9 cellular contexts compared by ENCODE assay signal in genomic region chr12:122226366-122227222, GRCh38. TPM values are rescaled to one million over a fixed set of nuclear protein-coding genes. Genes with fewer than 3 reads are reported as not detected.
DNase-seq lines count a peak whose midpoint lies in the region; ATAC-seq and TF ChIP-seq lines count a peak whose summit lies in the region.
"Had no signal": no experiment of that assay in that cellular context is flagged by ENCODE, and none has a peak within 500 bp of the region (broad histone marks: within the 10 kb centered on the region; RNA-seq: fewer than 3 reads in every experiment).

No MANE protein-coding gene starts in this region.

- DNase-seq in NCI-H526 (lab: John Stamatoyannopoulos, UW) (peak; percentile 40 to 63), NCI-H526 treated with DMSO at 0.1 percent for 48 hours (lab: John Stamatoyannopoulos, UW) (no peak), fibroblast of villous mesenchyme (ENCODE audit: low read depth) (no peak), smooth muscle cell (lab: John Stamatoyannopoulos, UW; ENCODE audit: unreplicated experiment) (no peak)
- no peak for DNase-seq in activated CD8-positive, alpha-beta memory T cell treated with anti-CD3 and anti-CD28 coated beads for 24 hours

- H3K27ac ChIP-seq in smooth muscle cell (ENCODE audit: low read depth): no peak overlapping the region

- H3K4me3 ChIP-seq in fibroblast of villous mesenchyme (ENCODE audit: low read depth, low read length): peak overlapping the region; percentile 32
- H3K4me3 ChIP-seq in smooth muscle cell: peak overlapping the region; percentile 25

- H3K9ac ChIP-seq in smooth muscle cell (ENCODE audit: low read depth): no peak overlapping the region

- H3K79me2 ChIP-seq in smooth muscle cell (ENCODE audit: low read depth): peaks cover 37% of the 10 kb centered on the region

- H3K27me3 ChIP-seq in smooth muscle cell (ENCODE audit: low read depth): no peaks in the 10 kb centered on the region

- peak overlapping the region; percentile 83 for H3K4me2 ChIP-seq in smooth muscle cell

- no peak overlapping the region for H2AFZ ChIP-seq in smooth muscle cell (ENCODE audit: low read depth)

- TF ChIP-seq CTCF in fibroblast of villous mesenchyme (IDR thresholded peaks at IDR 0.05; ENCODE audit: insufficient read depth, low read depth, low read length) (no peak), smooth muscle cell (IDR thresholded peaks at IDR 0.05; ENCODE audit: borderline replicate concordance, insufficient read depth, poor library complexity, severe bottlenecking) (no peak)

- no peak for ATAC-seq in HG03025 (IDR thresholded peaks at IDR 0.05; ENCODE audit: low FRiP score, unreplicated experiment)
- ATAC-seq in GM18867 (IDR thresholded peaks at IDR 0.05; ENCODE audit: unreplicated experiment): no peak

- peaks cover 39% of the 10 kb centered on the region for H4K20me1 ChIP-seq in smooth muscle cell (ENCODE audit: low read depth)

- H3K36me3 ChIP-seq in smooth muscle cell (ENCODE audit: low read depth): peaks cover 3% of the 10 kb centered on the region

- peaks cover 7% of the 10 kb centered on the region for H3F3A ChIP-seq in smooth muscle cell (ENCODE audit: low read depth)

- H3K4me1 ChIP-seq in smooth muscle cell (ENCODE audit: low read depth): peaks cover 16% of the 10 kb centered on the region

- WGBS in smooth muscle cell (ENCODE audit: low lambda C conversion rate): 29% methylated on average over 36 of the region's 58 CpGs

- no peaks in the 10 kb centered on the region for H3K9me3 ChIP-seq in smooth muscle cell (replicated peaks; ENCODE audit: low read depth)

TF ChIP-seq in PFSK-1, 5 proteins besides CTCF, POLR2A, EP300 and RAD21:
- no peak for TF ChIP-seq POLR2AphosphoS5 (IDR thresholded peaks at IDR 0.05; ENCODE audit: low read depth, low read length)
- no peak for TF ChIP-seq TAF1 (IDR thresholded peaks at IDR 0.05; ENCODE audit: borderline replicate concordance, insufficient read depth, low read length)
- TF ChIP-seq REST (IDR thresholded peaks at IDR 0.05; ENCODE audit: insufficient read depth in 1 of 2, low read depth in 2 of 2, low read length in 2 of 2): peak; percentile 86 to 92
- TF ChIP-seq FOXP2 (optimal IDR thresholded peaks at IDR 0.05; ENCODE audit: borderline replicate concordance, extremely low read depth, extremely low read length, insufficient read depth): no peak
- TF ChIP-seq SIN3A (IDR thresholded peaks at IDR 0.05; ENCODE audit: borderline replicate concordance, insufficient read depth, low read length): peak; percentile 84; the same call in 1 of the 2 replicates
TF ChIP-seq in PFSK-1: peak in this region for 2.

RNA-seq across cellular contexts. Expression of gene DIABLO, which starts 0.7 kb away (rescaled TPM):
- polyA plus RNA-seq in PFSK-1 (2012; ENCODE audit: insufficient read length, low read depth): 40.7 TPM
- total RNA-seq in fibroblast of villous mesenchyme: 66.4 and 74.3 TPM in 2 replicates
- 68.8 and 72.4 TPM in 2 replicates for total RNA-seq in smooth muscle cell
- 76.2 and 82.6 TPM in 2 replicates for polyA plus RNA-seq in smooth muscle cell

RNA-seq across cellular contexts. Expression of gene B3GNT4, which starts 23.1 kb away (rescaled TPM):
- 0.13 TPM for polyA plus RNA-seq in PFSK-1 (2012; ENCODE audit: insufficient read length, low read depth)
- under 0.01 TPM in 2 replicates for total RNA-seq in fibroblast of villous mesenchyme
- not detected in 2 replicates for total RNA-seq in smooth muscle cell
- polyA plus RNA-seq in smooth muscle cell: 0.93 and 3.2 TPM in 2 replicates

RNA-seq across cellular contexts. Expression of gene VPS33A, which starts 39.7 kb away (rescaled TPM):
- polyA plus RNA-seq in PFSK-1 (2012; ENCODE audit: insufficient read length, low read depth): 20.0 TPM
- 19.0 and 23.7 TPM in 2 replicates for total RNA-seq in fibroblast of villous mesenchyme
- total RNA-seq in smooth muscle cell: 16.9 and 29.2 TPM in 2 replicates
- 23.5 and 28.5 TPM in 2 replicates for polyA plus RNA-seq in smooth muscle cell

RNA-seq across cellular contexts. Expression of gene LRRC43, which starts 43.7 kb away (rescaled TPM):
- not detected for polyA plus RNA-seq in PFSK-1 (2012; ENCODE audit: insufficient read length, low read depth)
- total RNA-seq in fibroblast of villous mesenchyme: 1.6 and 1.7 TPM in 2 replicates
- total RNA-seq in smooth muscle cell: 1.3 TPM in 1 of 2 replicates, not detected in the other
- 0.38 and 0.77 TPM in 2 replicates for polyA plus RNA-seq in smooth muscle cell

RNA-seq across cellular contexts. Expression of gene IL31, which starts 52.6 kb away (rescaled TPM):
- polyA plus RNA-seq in PFSK-1 (2012; ENCODE audit: insufficient read length, low read depth): not detected
- not detected in 2 replicates for total RNA-seq in fibroblast of villous mesenchyme
- not detected in 2 replicates for total RNA-seq in smooth muscle cell
- not detected in 2 replicates for polyA plus RNA-seq in smooth muscle cell
- polyA plus RNA-seq: adipose tissue had no signal

Comparison
In these comparisons a context has a peak if more than half of its experiments do, and no peak if none do; other contexts are left out.
1. DNase-seq: peak in NCI-H526 (2 of 2); none in NCI-H526 treated with DMSO at 0.1 percent for 48 hours (single experiment), fibroblast of villous mesenchyme (single experiment), smooth muscle cell (single experiment) and activated CD8-positive, alpha-beta memory T cell treated with anti-CD3 and anti-CD28 coated beads for 24 hours (single experiment).